In genomic region chr12:6222009-6222702, GRCh38 we compare ENCODE assay signal across 12 cellular contexts. TPM values are rescaled to one million over a fixed set of nuclear protein-coding genes. Genes with fewer than 3 reads are reported as not detected.
DNase-seq lines count a peak whose midpoint lies in the region; TF ChIP-seq lines count a peak whose summit lies in the region.
"Had no signal": no experiment of that assay in that cellular context is flagged by ENCODE, and none has a peak within 500 bp of the region (broad histone marks: within the 10 kb centered on the region; RNA-seq: fewer than 3 reads in every experiment).

No MANE protein-coding gene starts in this region.

- H3K27ac Mint-ChIP-seq in type B pancreatic cell = peak overlapping the region; percentile 97
- H3K27ac Mint-ChIP-seq: activated CD4-positive, alpha-beta memory T cell treated with anti-CD3 and anti-CD28 coated beads, Interleukin-2, amount 10 ng/mL, durations not matched to agents 7 days and 5 days; activated naive CD8-positive, alpha-beta T cell treated with anti-CD3 and anti-CD28 coated beads, Interleukin-2, amount 50 U/mL, for 24 hours had no signal

- no peaks in the 10 kb centered on the region for H3K9me3 Mint-ChIP-seq in type B pancreatic cell
- H3K9me3 Mint-ChIP-seq: activated CD4-positive, alpha-beta memory T cell treated with anti-CD3 and anti-CD28 coated beads, Interleukin-2, amount 10 ng/mL, durations not matched to agents 7 days and 5 days; activated naive CD8-positive, alpha-beta T cell treated with anti-CD3 and anti-CD28 coated beads, Interleukin-2, amount 50 U/mL, for 24 hours had no signal

- WGBS in ectodermal cell, 2 experiments = 73 to 79% methylated on average over 14 of the region's 14 CpGs
- 39 to 41% methylated on average over 14 of the region's 14 CpGs for WGBS in lower leg skin, 2 donors

- peaks cover 41% of the 10 kb centered on the region for H3K36me3 Mint-ChIP-seq in type B pancreatic cell

- intact Hi-C loops in lower leg skin (cut with DNase I; ENCODE audit: low total_unique reads) = no loop called here

- H3K9me3 ChIP-seq in ectodermal cell (ENCODE audit: control insufficient read depth, low read length) (no peaks in the 10 kb centered on the region), muscle layer of duodenum (ENCODE audit: control insufficient read depth in 1 of 2, low read length in 2 of 2) (no peaks in the 10 kb centered on the region)
- H3K9me3 ChIP-seq: HAP-1 had no signal

- H3K4me3 Mint-ChIP-seq in type B pancreatic cell = peak overlapping the region; percentile 26
- H3K4me3 Mint-ChIP-seq: activated CD4-positive, alpha-beta memory T cell treated with anti-CD3 and anti-CD28 coated beads, Interleukin-2, amount 10 ng/mL, durations not matched to agents 7 days and 5 days; activated naive CD8-positive, alpha-beta T cell treated with anti-CD3 and anti-CD28 coated beads, Interleukin-2, amount 50 U/mL, for 24 hours had no signal

- H3K4me1 ChIP-seq in ectodermal cell (ENCODE audit: control insufficient read depth, insufficient read depth, low read length) = peaks cover 19% of the 10 kb centered on the region
- peaks cover 34 to 77% of the 10 kb centered on the region in 2 donors for H3K4me1 ChIP-seq in muscle layer of duodenum (ENCODE audit: control insufficient read depth in 1 of 2, insufficient read depth in 2 of 2, low read length in 2 of 2)
- H3K4me1 ChIP-seq: HAP-1 had no signal

- no peak for TF ChIP-seq POLR2A in lower leg skin (IDR thresholded peaks at IDR 0.05)

- peaks cover 6% of the 10 kb centered on the region for H3K27me3 Mint-ChIP-seq in type B pancreatic cell
- H3K27me3 Mint-ChIP-seq: activated naive CD8-positive, alpha-beta T cell treated with anti-CD3 and anti-CD28 coated beads, Interleukin-2, amount 50 U/mL, for 24 hours had no signal

- H3K27me3 ChIP-seq in ectodermal cell (ENCODE audit: control insufficient read depth, insufficient read depth, low read length, poor library complexity, severe bottlenecking) = no peaks in the 10 kb centered on the region
- H3K27me3 ChIP-seq in muscle layer of duodenum (ENCODE audit: low read depth, low read length) = no peaks in the 10 kb centered on the region

- H3K36me3 ChIP-seq in ectodermal cell (ENCODE audit: control insufficient read depth, insufficient read depth, low read length) (no peaks in the 10 kb centered on the region), muscle layer of duodenum (ENCODE audit: control insufficient read depth in 1 of 2, insufficient read depth in 2 of 2, low read length in 2 of 2) (no peaks in the 10 kb centered on the region)

- peak; percentile 5 for DNase-seq in NCI-H748 (lab: John Stamatoyannopoulos, UW; ENCODE audit: unreplicated experiment)
- DNase-seq in NCI-H748 treated with DMSO at 0.1 percent for 48 hours (lab: John Stamatoyannopoulos, UW) = no peak
- DNase-seq in type B pancreatic cell (ENCODE audit: extremely low spot score, unreplicated experiment) = no peak
- DNase-seq in lower leg skin (ENCODE audit: low spot score in 2 of 2) = no peak
- no peak for DNase-seq in Kasumi-1 (lab: John Stamatoyannopoulos, UW)
- no peak for DNase-seq in NCI-H526 treated with DMSO at 0.1 percent for 48 hours (lab: John Stamatoyannopoulos, UW)
- DNase-seq: activated CD4-positive, alpha-beta memory T cell treated with anti-CD3 and anti-CD28 coated beads, Interleukin-2, amount 10 ng/mL, durations not matched to agents 7 days and 5 days; activated naive CD8-positive, alpha-beta T cell treated with anti-CD3 and anti-CD28 coated beads, Interleukin-2, amount 50 U/mL, for 24 hours; NCI-H2029 treated with DMSO at 0.1 percent for 48 hours had no signal

- peak overlapping the region; percentile 76 for H3K27ac ChIP-seq in ectodermal cell (ENCODE audit: insufficient read depth, low read depth, low read length, poor library complexity, severe bottlenecking)
- H3K27ac ChIP-seq in muscle layer of duodenum (ENCODE audit: low read length) = peak overlapping the region; percentile 2

- TF ChIP-seq CTCF in type B pancreatic cell (conservative IDR thresholded peaks at IDR 0.05) = no peak
- no peak for TF ChIP-seq CTCF in lower leg skin (IDR thresholded peaks at IDR 0.05)

- H3K4me3 ChIP-seq in ectodermal cell (ENCODE audit: insufficient read depth, low read depth, low read length) (no peak overlapping the region), muscle layer of duodenum (ENCODE audit: low read depth in 1 of 2, low read length in 2 of 2) (no peak overlapping the region), lower leg skin (ENCODE audit: low read depth, poor library complexity, severe bottlenecking) (no peak overlapping the region)
- H3K4me3 ChIP-seq: HAP-1 had no signal

- H3K4me1 Mint-ChIP-seq in type B pancreatic cell (ENCODE audit: unreplicated experiment) = peaks cover 41% of the 10 kb centered on the region

RNA-seq across cellular contexts. Expression of gene CD9, which starts 22.0 kb away (rescaled TPM):
- 10.2 TPM for polyA plus RNA-seq in ectodermal cell (2013, experiment 1 of 4)
- polyA plus RNA-seq in ectodermal cell (2013, experiment 2 of 4) = 8.6 TPM
- 6.3 TPM for polyA plus RNA-seq in ectodermal cell (2013, experiment 3 of 4)
- 7.8 TPM for polyA plus RNA-seq in ectodermal cell (2013, experiment 4 of 4)
- total RNA-seq in type B pancreatic cell (ENCODE audit: low replicate concordance) = 120 and 807 TPM in 2 replicates
- 100 to 1,000 TPM; 378 to 494 (median 412) TPM for total RNA-seq in lower leg skin
